Comparison of ENCODE assay signal across 8 cellular contexts in genomic region chr21:17783816-17784598, GRCh38. TPM values are rescaled to one million over a fixed set of nuclear protein-coding genes. Genes with fewer than 3 reads are reported as not detected.
A peak's percentile ranks its signal among the peaks of the same experiment; 100 is the strongest.
DNase-seq lines count a peak whose midpoint lies in the region; ATAC-seq and TF ChIP-seq lines count a peak whose summit lies in the region.

No MANE protein-coding gene starts in this region.

- H3K4me1 ChIP-seq in mucosa of descending colon (ENCODE audit: low read depth): no peaks in the 10 kb centered on the region
- H3K4me1 ChIP-seq in right atrium auricular region: no peaks in the 10 kb centered on the region

- ATAC-seq in GM18868 (IDR thresholded peaks at IDR 0.05; ENCODE audit: unreplicated experiment) (peak; percentile 42), HG02642 (IDR thresholded peaks at IDR 0.05; ENCODE audit: poor library complexity, unreplicated experiment) (peak; percentile 44), mucosa of descending colon (peak; percentile 60)

- no peaks in the 10 kb centered on the region for H3K36me3 ChIP-seq in mucosa of descending colon (ENCODE audit: low read depth)
- H3K36me3 ChIP-seq in brain microvascular endothelial cell (replicated peaks): no peaks in the 10 kb centered on the region
- peaks cover 12% of the 10 kb centered on the region for H3K36me3 ChIP-seq in right atrium auricular region

- intact Hi-C loops in mucosa of descending colon (cut with DNase I, micrococcal nuclease): no loop called here

- TF ChIP-seq CTCF in mucosa of descending colon (IDR thresholded peaks at IDR 0.05) (no peak), brain microvascular endothelial cell (IDR thresholded peaks at IDR 0.05; ENCODE audit: low read depth, low read length, missing control alignments) (no peak), right atrium auricular region (IDR thresholded peaks at IDR 0.05) (no peak)

- DNase-seq in NOMO-1 treated with DMSO at 0.1 percent for 48 hours (lab: John Stamatoyannopoulos, UW; ENCODE audit: unreplicated experiment) (peak; percentile 96), mucosa of descending colon (no peak), GM19238 (ENCODE audit: insufficient read length, low spot score) (no peak), brain microvascular endothelial cell (no peak), OCI-M2 (lab: John Stamatoyannopoulos, UW; ENCODE audit: unreplicated experiment) (no peak), right atrium auricular region (ENCODE audit: low spot score) (no peak)

- H3K27me3 ChIP-seq in brain microvascular endothelial cell (replicated peaks) (no peaks in the 10 kb centered on the region), right atrium auricular region (no peaks in the 10 kb centered on the region)

- in situ Hi-C loops in brain microvascular endothelial cell (cut with HindIII; ENCODE audit: low pct_ligation_motif_present, low sequenced_read_pairs): no loop called here

- H3K9me3 ChIP-seq in mucosa of descending colon (no peaks in the 10 kb centered on the region), right atrium auricular region (no peaks in the 10 kb centered on the region)

- H3K4me3 ChIP-seq in mucosa of descending colon (no peak overlapping the region), brain microvascular endothelial cell (ENCODE audit: low read depth, low read length) (no peak overlapping the region), right atrium auricular region (no peak overlapping the region)

- H3K27ac ChIP-seq in brain microvascular endothelial cell (no peak overlapping the region), right atrium auricular region (no peak overlapping the region)

RNA-seq across cellular contexts. Expression of gene C21orf91, which starts 35.1 kb away (rescaled TPM):
- total RNA-seq in mucosa of descending colon (10 to 100 TPM in 1 of 3 donors, 1 to 10 TPM in 2; 8.0 to 12.8 (median 8.0) TPM), right atrium auricular region (1 to 10 TPM; 3.9 to 5.3 TPM)
